Comparison of ENCODE assay signal across 19 cellular contexts in genomic region chr1:20219053-20219452, GRCh38. TPM values are rescaled to one million over a fixed set of nuclear protein-coding genes. Genes with fewer than 3 reads are reported as not detected.
DNase-seq lines count a peak whose midpoint lies in the region; ATAC-seq, FAIRE-seq and TF ChIP-seq lines count a peak whose summit lies in the region.
"Not testable (repeated sequence)": the region's sequence is repeated elsewhere in the genome, so short reads cannot be mapped to it uniquely, and the experiment has no call there.
"Had no signal": no experiment of that assay in that cellular context is flagged by ENCODE, and none has a peak within 500 bp of the region (broad histone marks: within the 10 kb centered on the region; RNA-seq: fewer than 3 reads in every experiment).

No MANE protein-coding gene starts in this region.

- H3K4me3 ChIP-seq in K562; mucosa of descending colon; parathyroid adenoma (ENCODE audit: low read depth, low read length): not testable (repeated sequence)

- FAIRE-seq in K562 (lab: Jason Lieb, UNC): not testable (repeated sequence)

- WGBS in K562 (ENCODE audit: insufficient coverage, low coverage, missing lambda C conversion rate): 13% methylated on average over 6 of the region's 6 CpGs

- not testable (repeated sequence) for BruUV-seq in K562 (replicated peaks; lab: Mats Ljungman, UMichigan)

- H3K36me3 ChIP-seq in K562 (ENCODE audit: control insufficient read depth, insufficient read depth, low read length); mucosa of descending colon (ENCODE audit: low read depth); parathyroid adenoma (ENCODE audit: control insufficient read depth, insufficient read depth, low read length): not testable (repeated sequence)

- in situ Hi-C loops in K562 (cut with MboI): loop anchor here (10.0 kb wide), 1 partner anchor 276 kb away; no protein-coding TSS in a partner anchor

- not testable (repeated sequence) for DNase-seq in K562 (ENCODE audit: extremely low read depth in 1 of 4, low spot score in 3 of 4); left colon; mucosa of descending colon
- peak; percentile 18 for DNase-seq in mesenteric fat pad (ENCODE audit: low spot score)

- not testable (repeated sequence) for ATAC-seq in K562
- ATAC-seq in left colon (peak; percentile 25), mucosa of descending colon (peak; percentile 24)

- TF ChIP-seq RAD21 in K562 (CRISPR knock-in tag; conservative IDR thresholded peaks at IDR 0.05 in 1 of 2, IDR thresholded peaks at IDR 0.05 in 1 of 2): not testable (repeated sequence)

- H3K9me1 ChIP-seq in K562 (ENCODE audit: control insufficient read depth, insufficient read depth, low read length): not testable (repeated sequence)

- not testable (repeated sequence) for H3K79me2 ChIP-seq in K562 (ENCODE audit: control insufficient read depth, insufficient read depth, low read length); parathyroid adenoma

- not testable (repeated sequence) for H3K27ac ChIP-seq in K562 (ENCODE audit: extremely low read depth, low read depth, low read length)
- H3K27ac ChIP-seq in parathyroid adenoma: peak overlapping the region; percentile 71

- peaks cover 29 to 34% of the 10 kb centered on the region in 2 experiments for H3K27me3 ChIP-seq in K562 (ENCODE audit: control insufficient read depth in 2 of 2, insufficient read depth in 2 of 2, low read length in 2 of 2)
- H3K27me3 ChIP-seq in parathyroid adenoma (ENCODE audit: control insufficient read depth, insufficient read depth, low read length): not testable (repeated sequence)

- H3K4me1 ChIP-seq in K562 (replicated peaks in 1 of 2; ENCODE audit: control insufficient read depth in 2 of 2, insufficient read depth in 2 of 2, low read length in 2 of 2); mucosa of descending colon (ENCODE audit: low read depth); parathyroid adenoma: not testable (repeated sequence)

- H3K9ac ChIP-seq in K562 (ENCODE audit: insufficient read depth in 1 of 2, low read depth in 2 of 2, low read length in 2 of 2); parathyroid adenoma: not testable (repeated sequence)

- H4K20me1 ChIP-seq in K562 (replicated peaks; ENCODE audit: control insufficient read depth, insufficient read depth, low read length): not testable (repeated sequence)

- H3K9me3 ChIP-seq in K562 (replicated peaks; ENCODE audit: control insufficient read depth, insufficient read depth, low read depth, low read length); mucosa of descending colon; parathyroid adenoma (ENCODE audit: control insufficient read depth, low read length): not testable (repeated sequence)

- not testable (repeated sequence) for H3K4me2 ChIP-seq in K562 (ENCODE audit: insufficient read depth, low read length); parathyroid adenoma (ENCODE audit: low read length)

- TF ChIP-seq EP300 in K562 (IDR thresholded peaks at IDR 0.05; ENCODE audit: low read length): not testable (repeated sequence)

- TF ChIP-seq POLR2A in K562 (conservative IDR thresholded peaks at IDR 0.05): not testable (repeated sequence)

- POLR2A ChIA-PET in K562 (lab: Yijun Ruan, JAX): interaction anchor here (1.5 to 2.9 kb wide), 2 partner anchors 9 to 23 kb away, joined by 4 to 7 read pairs; no protein-coding TSS in a partner anchor

- CTCF ChIA-PET in K562 (lab: Yijun Ruan, JAX; ENCODE audit: low intra/inter-chr PET ratio): not testable (repeated sequence)

- not testable (repeated sequence) for H2AFZ ChIP-seq in K562 (ENCODE audit: low read depth, low read length); parathyroid adenoma

- intact Hi-C loops in K562 (cut with micrococcal nuclease): loop anchor here (10.0 kb wide), 1 partner anchor 86 kb away; no protein-coding TSS in a partner anchor
- intact Hi-C loops in left colon (cut with DNase I, micrococcal nuclease): loop anchor here in 1 of 2 donors (10.0 kb wide), 1 partner anchor 136 kb away; no protein-coding TSS in a partner anchor
- intact Hi-C loops in mucosa of descending colon (cut with DNase I, micrococcal nuclease): not testable (repeated sequence)

- not testable (repeated sequence) for TF ChIP-seq CTCF in K562 (IDR thresholded peaks at IDR 0.05 in 2 of 3, conservative IDR thresholded peaks at IDR 0.05 in 1 of 3; ENCODE audit: insufficient read depth in 2 of 3, low read depth in 1 of 3, low read length in 3 of 3); mucosa of descending colon (IDR thresholded peaks at IDR 0.05); parathyroid adenoma (IDR thresholded peaks at IDR 0.05)

TF ChIP-seq in K562, 482 proteins besides CTCF, POLR2A, EP300 and RAD21:
- TF ChIP-seq CTBP1 (IDR thresholded peaks at IDR 0.05; ENCODE audit: borderline replicate concordance): 0 out of 2 replicates have a peak, but pooled peaks have one; percentile 16
- peak; percentile 64; the same call in 1 of the 2 replicates for TF ChIP-seq CEBPG (CRISPR knock-in tag; IDR thresholded peaks at IDR 0.05)
- TF ChIP-seq CEBPG (tag; conservative IDR thresholded peaks at IDR 0.05 in 1 of 2, IDR thresholded peaks at IDR 0.05 in 1 of 2): peak; percentile 68 to 91
- TF ChIP-seq TRIM24 (IDR thresholded peaks at IDR 0.05): peak; percentile 51 to 56; a peak in 2 of 4 replicates
- 0 out of 2 replicates have a peak, but pooled peaks have one; percentile 20 for TF ChIP-seq ATF4 (CRISPR knock-in tag; IDR thresholded peaks at IDR 0.05)
- peak; percentile 57 for TF ChIP-seq ATF3 (IDR thresholded peaks at IDR 0.05)
- not testable (repeated sequence) for TF ChIP-seq ATF3 (CRISPR knock-in tag; conservative IDR thresholded peaks at IDR 0.05)

RNA-seq across cellular contexts. Expression of gene PLA2G2C, which starts 32.7 kb away (rescaled TPM):
- 0.70 and 0.72 TPM in 2 replicates for total RNA-seq in K562 (2011; cell fraction: chromatin; rRNA removed; ENCODE audit: low replicate concordance)
- 0.50 and 0.53 TPM in 2 replicates for total RNA-seq in K562 (2011; cell fraction: nucleolus; rRNA removed)
- 0.95 and 1.5 TPM in 2 replicates for total RNA-seq in K562 (2011; cell fraction: nucleoplasm; rRNA removed)
- 0.08 and 0.18 TPM in 2 replicates for total RNA-seq in K562 (2014; rRNA removed)
- 0.06 and 0.15 TPM in 2 replicates for total RNA-seq in K562 (2014; rRNA removed; fragmentation: Illumina TruSeq; extraction: Trizol)
- total RNA-seq in K562 (2015; rRNA removed; fragmentation: Illumina TruSeq; extraction: Trizol): 0.14 and 0.19 TPM in 2 replicates
- 0.13 and 0.29 TPM in 2 replicates for total RNA-seq in K562 (2021)
- polyA plus RNA-seq in K562 (2011; rRNA removed): 0.15 and 0.26 TPM in 2 replicates
- polyA plus RNA-seq in K562 (2011; cell fraction: cytosol; rRNA removed): 0.12 and 0.98 TPM in 2 replicates
- polyA plus RNA-seq in K562 (2011; cell fraction: nucleus; rRNA removed): 0.18 and 0.41 TPM in 2 replicates
- polyA plus RNA-seq in K562 (2012): 0.35 and 1.8 TPM in 2 replicates
- 0.14 and 0.49 TPM in 2 replicates for polyA plus RNA-seq in K562 (2014; fragmentation: Illumina TruSeq; extraction: Trizol)
- polyA plus RNA-seq in K562 (2014; fragmentation: Nextera tagmentation; extraction: Ambion mirVana): under 1 TPM; 0.21 to 0.48 TPM
- polyA plus RNA-seq in K562 (2014; rRNA removed): 0.21 and 0.32 TPM in 2 replicates
- 0.27 and 0.32 TPM in 2 replicates for polyA minus RNA-seq in K562 (2011; rRNA and poly(A)+ RNA removed)
- not detected in 2 replicates for polyA minus RNA-seq in K562 (2011; cell fraction: cytosol; rRNA and poly(A)+ RNA removed)
- polyA minus RNA-seq in K562 (2011; cell fraction: nucleus; rRNA and poly(A)+ RNA removed): 0.11 and 0.13 TPM in 2 replicates
- total RNA-seq in left colon: under 1 TPM in 1 of 2 donors, not detected in 1; 0.28 TPM
- total RNA-seq in mesenteric fat pad: 0.74 TPM
- 1 to 10 TPM in 1 of 3 donors, under 1 TPM in 1, not detected in 1; 0.55 to 2.1 TPM for total RNA-seq in mucosa of descending colon
- total RNA-seq: A172; A673; B cell; Caco-2; Calu3; CD4-positive, alpha-beta memory T cell; CD4-positive, alpha-beta T cell; CD4-positive, CD25-positive, alpha-beta regulatory T cell; CD8-positive, alpha-beta memory T cell; CD8-positive, alpha-beta T cell; Daoy had no signal
- polyA plus RNA-seq: A549; AG04450; BJ; CD4-positive, alpha-beta memory T cell; CD4-positive, CD25-positive, alpha-beta regulatory T cell; CD8-positive, alpha-beta memory T cell had no signal

RNA-seq across cellular contexts. Expression of gene UBXN10, which starts 33.2 kb away (rescaled TPM):
- 10.5 and 11.6 TPM in 2 replicates for total RNA-seq in K562 (2011; cell fraction: chromatin; rRNA removed; ENCODE audit: low replicate concordance)
- total RNA-seq in K562 (2011; cell fraction: nucleolus; rRNA removed): 7.2 and 9.2 TPM in 2 replicates
- total RNA-seq in K562 (2011; cell fraction: nucleoplasm; rRNA removed): 8.0 and 8.2 TPM in 2 replicates
- total RNA-seq in K562 (2014; rRNA removed): 11.3 and 12.4 TPM in 2 replicates
- total RNA-seq in K562 (2014; rRNA removed; fragmentation: Illumina TruSeq; extraction: Trizol): 15.8 and 18.7 TPM in 2 replicates
- total RNA-seq in K562 (2015; rRNA removed; fragmentation: Illumina TruSeq; extraction: Trizol): 12.5 and 13.7 TPM in 2 replicates
- total RNA-seq in K562 (2021): 13.1 and 16.2 TPM in 2 replicates
- polyA plus RNA-seq in K562 (2011; rRNA removed): 4.8 and 10.7 TPM in 2 replicates
- 4.4 and 8.8 TPM in 2 replicates for polyA plus RNA-seq in K562 (2011; cell fraction: cytosol; rRNA removed)
- polyA plus RNA-seq in K562 (2011; cell fraction: nucleus; rRNA removed): 5.2 and 10.7 TPM in 2 replicates
- 16.6 and 26.2 TPM in 2 replicates for polyA plus RNA-seq in K562 (2012)
- 17.7 and 18.7 TPM in 2 replicates for polyA plus RNA-seq in K562 (2014; fragmentation: Illumina TruSeq; extraction: Trizol)
- polyA plus RNA-seq in K562 (2014; fragmentation: Nextera tagmentation; extraction: Ambion mirVana): 10 to 100 TPM; 12.3 to 13.6 TPM
- polyA plus RNA-seq in K562 (2014; rRNA removed): 10.8 and 11.9 TPM in 2 replicates
- polyA minus RNA-seq in K562 (2011; rRNA and poly(A)+ RNA removed): 7.4 and 13.2 TPM in 2 replicates
- 1.0 and 4.5 TPM in 2 replicates for polyA minus RNA-seq in K562 (2011; cell fraction: cytosol; rRNA and poly(A)+ RNA removed)
- polyA minus RNA-seq in K562 (2011; cell fraction: nucleus; rRNA and poly(A)+ RNA removed): 7.7 and 9.2 TPM in 2 replicates
- total RNA-seq in left colon: 1 to 10 TPM; 4.2 to 4.3 TPM
- 0.29 TPM for total RNA-seq in mesenteric fat pad
- total RNA-seq in mucosa of descending colon: 10 to 100 TPM in 1 of 3 donors, 1 to 10 TPM in 2; 5.8 to 15.5 (median 5.8) TPM
- total RNA-seq: A172, A673 had no signal
- polyA plus RNA-seq: A549, AG04450, BJ had no signal
